ENCODE assay signal across 8 cellular contexts in the genomic region with DNA sequence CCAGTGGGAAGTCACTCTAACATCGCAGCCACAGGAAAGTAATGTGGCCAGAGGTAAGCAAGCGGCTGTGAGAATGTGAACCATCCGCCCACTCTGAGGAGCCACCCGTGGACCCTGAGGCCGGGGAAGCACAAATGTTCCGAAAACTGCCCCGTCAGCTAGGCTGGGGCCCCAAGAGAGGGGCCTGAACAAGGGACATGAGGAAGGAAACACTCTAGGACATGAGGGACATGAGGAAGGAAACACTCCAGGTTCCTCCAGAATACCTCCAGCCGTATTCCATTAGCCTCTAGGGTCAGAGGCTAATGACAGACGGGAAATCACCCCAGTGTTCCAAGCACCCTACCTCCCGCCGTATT. TPM values are rescaled to one million over a fixed set of nuclear protein-coding genes. Genes with fewer than 3 reads are reported as not detected.
DNase-seq lines count a peak whose midpoint lies in the region; ATAC-seq and TF ChIP-seq lines count a peak whose summit lies in the region.

No MANE protein-coding gene starts in this region.

- POLR2A ChIA-PET in naive thymus-derived CD4-positive, alpha-beta T cell (lab: Charles Lee) = interaction anchor here (0.8 kb wide), 1 partner anchor 9 kb away, joined by 3 read pairs; no protein-coding TSS in a partner anchor

- no peaks in the 10 kb centered on the region for H3K27me3 ChIP-seq in GM06990 (replicated peaks; ENCODE audit: control insufficient read depth, insufficient read depth, low read length)
- no peaks in the 10 kb centered on the region for H3K27me3 ChIP-seq in naive thymus-derived CD4-positive, alpha-beta T cell (ENCODE audit: control insufficient read depth in 2 of 2, insufficient read depth in 2 of 2, low read length in 2 of 2)

- ATAC-seq in SK-N-SH treated with all-trans-retinoic acid at 6 μM for 48 hours (peak; percentile 67), HG02870 (IDR thresholded peaks at IDR 0.05; ENCODE audit: unreplicated experiment) (no peak), GM18909 (IDR thresholded peaks at IDR 0.05; ENCODE audit: poor library complexity, unreplicated experiment) (no peak)
- peak; percentile 33 for ATAC-seq in naive thymus-derived CD4-positive, alpha-beta T cell

- CTCF ChIA-PET in naive thymus-derived CD4-positive, alpha-beta T cell (lab: Charles Lee) = interaction anchor here (0.7 kb wide), 1 partner anchor 305 kb away, joined by 3 read pairs; no protein-coding TSS in a partner anchor

- no peaks in the 10 kb centered on the region for H3K9me3 Mint-ChIP-seq in naive thymus-derived CD4-positive, alpha-beta T cell

- H3K4me1 Mint-ChIP-seq in naive thymus-derived CD4-positive, alpha-beta T cell = peaks cover 33 to 67% (median 59%) of the 10 kb centered on the region in 7 donors

- peaks cover 9 to 13% of the 10 kb centered on the region in 2 donors for H3K4me1 ChIP-seq in naive thymus-derived CD4-positive, alpha-beta T cell (ENCODE audit: control insufficient read depth in 2 of 2, insufficient read depth in 2 of 2, low read length in 2 of 2)

- peak overlapping the region; percentile 84 for H3K4me3 ChIP-seq in GM06990 (replicated peaks; ENCODE audit: low read depth, low read length)
- peak overlapping the region; percentile 86 for H3K4me3 ChIP-seq in HFF-Myc (replicated peaks; ENCODE audit: low read depth, low read length)
- peak overlapping the region; percentile 96 for H3K4me3 ChIP-seq in naive thymus-derived CD4-positive, alpha-beta T cell (ENCODE audit: low read length)

- H3K9me3 ChIP-seq in naive thymus-derived CD4-positive, alpha-beta T cell (ENCODE audit: control insufficient read depth in 2 of 3, low read length in 3 of 3) = no peaks in the 10 kb centered on the region

- intact Hi-C loops in naive thymus-derived CD4-positive, alpha-beta T cell (cut with micrococcal nuclease) = loop anchor here (1.0 to 5.0 kb wide), 9 partner anchors 65 to 1537 kb away; a partner anchor contains a TSS

- peak overlapping the region; percentile 77 to 99 (median 92) for H3K27ac Mint-ChIP-seq in naive thymus-derived CD4-positive, alpha-beta T cell

- H3K36me3 ChIP-seq in GM06990 (ENCODE audit: control insufficient read depth, insufficient read depth, low read length) = no peaks in the 10 kb centered on the region
- H3K36me3 ChIP-seq in naive thymus-derived CD4-positive, alpha-beta T cell (ENCODE audit: control insufficient read depth in 2 of 3, insufficient read depth in 3 of 3, low read length in 3 of 3) = peaks cover 0 to 14% (median 7%) of the 10 kb centered on the region in 3 experiments

- peak overlapping the region; percentile 88 to 99 (median 92) for H3K4me3 Mint-ChIP-seq in naive thymus-derived CD4-positive, alpha-beta T cell

- no peak for TF ChIP-seq CTCF in GM06990 (IDR thresholded peaks at IDR 0.05; ENCODE audit: insufficient read depth, low read length, poor library complexity, severe bottlenecking)
- no peak for TF ChIP-seq CTCF in HFF-Myc (IDR thresholded peaks at IDR 0.05; ENCODE audit: low read depth, low read length, missing control alignments)

- peak; percentile 32 for DNase-seq in GM06990 (ENCODE audit: extremely low read depth, insufficient read length)
- no peak for DNase-seq in HFF-Myc (ENCODE audit: extremely low read depth, low read depth)
- no peak for DNase-seq in epithelial cell of prostate (ENCODE audit: low read depth, low spot score)
- peak in 4 of 9 donors; percentile 2 to 47 (median 6) for DNase-seq in naive thymus-derived CD4-positive, alpha-beta T cell
- no peak for DNase-seq in inferior parietal cortex (ENCODE audit: extremely low spot score)

- H3K36me3 Mint-ChIP-seq in naive thymus-derived CD4-positive, alpha-beta T cell = peaks cover 3 to 16% (median 8%) of the 10 kb centered on the region in 5 donors

- H3K27me3 Mint-ChIP-seq in naive thymus-derived CD4-positive, alpha-beta T cell = no peaks in the 10 kb centered on the region

- H3K27ac ChIP-seq in epithelial cell of prostate = peak overlapping the region; percentile 74
- H3K27ac ChIP-seq in naive thymus-derived CD4-positive, alpha-beta T cell (ENCODE audit: low read depth, low read length) = peak overlapping the region; percentile 88

TF ChIP-seq in SK-N-SH treated with all-trans-retinoic acid at 6 μM for 48 hours, 23 proteins besides CTCF, POLR2A, EP300 and RAD21 (continues in another document):
- TF ChIP-seq PPARA (CRISPR knock-in tag; IDR thresholded peaks at IDR 0.05; ENCODE audit: borderline replicate concordance) = no peak
- TF ChIP-seq, protein P1, sequence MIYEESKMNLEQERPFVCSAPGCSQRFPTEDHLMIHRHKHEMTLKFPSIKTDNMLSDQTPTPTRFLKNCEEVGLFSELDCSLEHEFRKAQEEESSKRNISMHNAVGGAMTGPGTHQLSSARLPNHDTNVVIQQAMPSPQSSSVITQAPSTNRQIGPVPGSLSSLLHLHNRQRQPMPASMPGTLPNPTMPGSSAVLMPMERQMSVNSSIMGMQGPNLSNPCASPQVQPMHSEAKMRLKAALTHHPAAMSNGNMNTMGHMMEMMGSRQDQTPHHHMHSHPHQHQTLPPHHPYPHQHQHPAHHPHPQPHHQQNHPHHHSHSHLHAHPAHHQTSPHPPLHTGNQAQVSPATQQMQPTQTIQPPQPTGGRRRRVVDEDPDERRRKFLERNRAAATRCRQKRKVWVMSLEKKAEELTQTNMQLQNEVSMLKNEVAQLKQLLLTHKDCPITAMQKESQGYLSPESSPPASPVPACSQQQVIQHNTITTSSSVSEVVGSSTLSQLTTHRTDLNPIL (CRISPR knock-in tag; IDR thresholded peaks at IDR 0.05; ENCODE audit: low read depth) = no peak
- no peak for TF ChIP-seq BACH2 (CRISPR knock-in tag; IDR thresholded peaks at IDR 0.05; ENCODE audit: borderline replicate concordance)
- no peak for TF ChIP-seq CSDC2 (CRISPR knock-in tag; IDR thresholded peaks at IDR 0.05)
- TF ChIP-seq ZNF565 (CRISPR knock-in tag; conservative IDR thresholded peaks at IDR 0.05; ENCODE audit: low read depth) = no peak
- no peak for TF ChIP-seq ARNTL (CRISPR knock-in tag; IDR thresholded peaks at IDR 0.05; ENCODE audit: borderline replicate concordance, low read depth)
- TF ChIP-seq TOX (CRISPR knock-in tag; IDR thresholded peaks at IDR 0.05; ENCODE audit: borderline replicate concordance) = no peak
- no peak for TF ChIP-seq ZC3H10 (CRISPR knock-in tag; IDR thresholded peaks at IDR 0.05)
- no peak for TF ChIP-seq ZFP30 (CRISPR knock-in tag; IDR thresholded peaks at IDR 0.05)
- TF ChIP-seq, protein P2, sequence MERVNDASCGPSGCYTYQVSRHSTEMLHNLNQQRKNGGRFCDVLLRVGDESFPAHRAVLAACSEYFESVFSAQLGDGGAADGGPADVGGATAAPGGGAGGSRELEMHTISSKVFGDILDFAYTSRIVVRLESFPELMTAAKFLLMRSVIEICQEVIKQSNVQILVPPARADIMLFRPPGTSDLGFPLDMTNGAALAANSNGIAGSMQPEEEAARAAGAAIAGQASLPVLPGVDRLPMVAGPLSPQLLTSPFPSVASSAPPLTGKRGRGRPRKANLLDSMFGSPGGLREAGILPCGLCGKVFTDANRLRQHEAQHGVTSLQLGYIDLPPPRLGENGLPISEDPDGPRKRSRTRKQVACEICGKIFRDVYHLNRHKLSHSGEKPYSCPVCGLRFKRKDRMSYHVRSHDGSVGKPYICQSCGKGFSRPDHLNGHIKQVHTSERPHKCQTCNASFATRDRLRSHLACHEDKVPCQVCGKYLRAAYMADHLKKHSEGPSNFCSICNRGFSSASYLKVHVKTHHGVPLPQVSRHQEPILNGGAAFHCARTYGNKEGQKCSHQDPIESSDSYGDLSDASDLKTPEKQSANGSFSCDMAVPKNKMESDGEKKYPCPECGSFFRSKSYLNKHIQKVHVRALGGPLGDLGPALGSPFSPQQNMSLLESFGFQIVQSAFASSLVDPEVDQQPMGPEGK (CRISPR knock-in tag; IDR thresholded peaks at IDR 0.05; ENCODE audit: borderline replicate concordance) = no peak
- TF ChIP-seq SNAI2 (CRISPR knock-in tag; IDR thresholded peaks at IDR 0.05) = no peak
- TF ChIP-seq, protein P3, sequence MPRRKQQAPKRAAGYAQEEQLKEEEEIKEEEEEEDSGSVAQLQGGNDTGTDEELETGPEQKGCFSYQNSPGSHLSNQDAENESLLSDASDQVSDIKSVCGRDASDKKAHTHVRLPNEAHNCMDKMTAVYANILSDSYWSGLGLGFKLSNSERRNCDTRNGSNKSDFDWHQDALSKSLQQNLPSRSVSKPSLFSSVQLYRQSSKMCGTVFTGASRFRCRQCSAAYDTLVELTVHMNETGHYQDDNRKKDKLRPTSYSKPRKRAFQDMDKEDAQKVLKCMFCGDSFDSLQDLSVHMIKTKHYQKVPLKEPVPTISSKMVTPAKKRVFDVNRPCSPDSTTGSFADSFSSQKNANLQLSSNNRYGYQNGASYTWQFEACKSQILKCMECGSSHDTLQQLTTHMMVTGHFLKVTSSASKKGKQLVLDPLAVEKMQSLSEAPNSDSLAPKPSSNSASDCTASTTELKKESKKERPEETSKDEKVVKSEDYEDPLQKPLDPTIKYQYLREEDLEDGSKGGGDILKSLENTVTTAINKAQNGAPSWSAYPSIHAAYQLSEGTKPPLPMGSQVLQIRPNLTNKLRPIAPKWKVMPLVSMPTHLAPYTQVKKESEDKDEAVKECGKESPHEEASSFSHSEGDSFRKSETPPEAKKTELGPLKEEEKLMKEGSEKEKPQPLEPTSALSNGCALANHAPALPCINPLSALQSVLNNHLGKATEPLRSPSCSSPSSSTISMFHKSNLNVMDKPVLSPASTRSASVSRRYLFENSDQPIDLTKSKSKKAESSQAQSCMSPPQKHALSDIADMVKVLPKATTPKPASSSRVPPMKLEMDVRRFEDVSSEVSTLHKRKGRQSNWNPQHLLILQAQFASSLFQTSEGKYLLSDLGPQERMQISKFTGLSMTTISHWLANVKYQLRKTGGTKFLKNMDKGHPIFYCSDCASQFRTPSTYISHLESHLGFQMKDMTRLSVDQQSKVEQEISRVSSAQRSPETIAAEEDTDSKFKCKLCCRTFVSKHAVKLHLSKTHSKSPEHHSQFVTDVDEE (CRISPR knock-in tag; IDR thresholded peaks at IDR 0.05) = no peak
- TF ChIP-seq ZNF8 (CRISPR knock-in tag; IDR thresholded peaks at IDR 0.05) = no peak

RNA-seq across cellular contexts. Expression of a gene that starts 0.3 kb away (rescaled TPM):
- 10 to 100 TPM in 4 of 5 experiments, 1 to 10 TPM in 1; 8.5 to 22.1 (median 16.5) TPM for total RNA-seq in naive thymus-derived CD4-positive, alpha-beta T cell
- 10 to 100 TPM; 18.2 to 23.1 TPM for polyA plus RNA-seq in naive thymus-derived CD4-positive, alpha-beta T cell

RNA-seq across cellular contexts. Expression of a gene that starts 16.0 kb away (rescaled TPM):
- 10 to 100 TPM in 1 of 5 experiments, 1 to 10 TPM in 4; 2.6 to 18.9 (median 4.9) TPM for total RNA-seq in naive thymus-derived CD4-positive, alpha-beta T cell
- polyA plus RNA-seq in naive thymus-derived CD4-positive, alpha-beta T cell = not detected

Comparison
In these comparisons a context has a peak if more than half of its experiments do, and no peak if none do; other contexts are left out.
1. ATAC-seq: peak in SK-N-SH treated with all-trans-retinoic acid at 6 μM for 48 hours (single experiment) and naive thymus-derived CD4-positive, alpha-beta T cell (single experiment); none in HG02870 (single experiment) and GM18909 (single experiment).
2. Peak in every context shown above with its lines, with median percentiles within 50 percentile points of each other: H3K4me3 ChIP-seq.